In genomic region chr16:85674828-85675227, GRCh38 we compare ENCODE assay signal across 13 cellular contexts. TPM values are rescaled to one million over a fixed set of nuclear protein-coding genes. Genes with fewer than 3 reads are reported as not detected.
DNase-seq lines count a peak whose midpoint lies in the region; ATAC-seq and TF ChIP-seq lines count a peak whose summit lies in the region.
"Had no signal": no experiment of that assay in that cellular context is flagged by ENCODE, and none has a peak within 500 bp of the region (broad histone marks: within the 10 kb centered on the region; RNA-seq: fewer than 3 reads in every experiment).

No MANE protein-coding gene starts in this region.

- WGBS in neuronal stem cell (ENCODE audit: extremely low coverage in 2 of 2, insufficient read length in 2 of 2, insufficient replicate concordance in 1 of 2), 2 donors, result no CpG with 5 or more reads among the region's 6 CpGs

- H3K36me3 ChIP-seq in KMS-11 (ENCODE audit: insufficient read depth) (0 out of 2 replicates have a peak, but pooled peaks cover 6% of the 10 kb centered on the region), neuronal stem cell (replicated peaks in 1 of 2; ENCODE audit: control insufficient read depth in 2 of 2, insufficient read depth in 2 of 2, low read length in 2 of 2) (peaks cover 42 to 98% of the 10 kb centered on the region in 2 donors)
- H3K36me3 ChIP-seq: neural progenitor cell had no signal

- H3K4me3 ChIP-seq in KMS-11 (IDR thresholded peaks at IDR 0.05; ENCODE audit: insufficient read depth, low read depth, low read length) (no peak overlapping the region), neuronal stem cell (ENCODE audit: low read length in 2 of 2) (no peak overlapping the region)
- H3K4me3 ChIP-seq: neural progenitor cell, smooth muscle cell, thyroid gland had no signal

- no peaks in the 10 kb centered on the region for H3K9me3 Mint-ChIP-seq in activated naive CD4-positive, alpha-beta T cell treated with anti-CD3 and anti-CD28 coated beads, Interleukin-2, amount 50 U/mL, for 24 hours
- H3K9me3 Mint-ChIP-seq in activated naive CD4-positive, alpha-beta T cell treated with anti-CD3 and anti-CD28 coated beads for 36 hours, result no peaks in the 10 kb centered on the region
- H3K9me3 Mint-ChIP-seq in central memory CD8-positive, alpha-beta T cell, result no peaks in the 10 kb centered on the region
- no peaks in the 10 kb centered on the region for H3K9me3 Mint-ChIP-seq in stimulated activated memory B cell treated with anti-CD40 and anti-IgM and Interleukin-4, amounts not matched to agents 10 μg/mL and 1 μg/mL and 100 μg/mL, for 72 hours
- H3K9me3 Mint-ChIP-seq: neural progenitor cell, WTC11 had no signal

- no peak overlapping the region for H2AK5ac ChIP-seq in neuronal stem cell (ENCODE audit: low read depth, low read length)

- intact Hi-C loops in activated naive CD4-positive, alpha-beta T cell treated with anti-CD3 and anti-CD28 coated beads for 36 hours (cut with micrococcal nuclease), result loop anchor here (5.0 kb wide), 1 partner anchor 42 kb away; no protein-coding TSS in a partner anchor

- peak overlapping the region; percentile 46 for H3K4me2 ChIP-seq in KMS-11
- H3K4me2 ChIP-seq in neuronal stem cell (ENCODE audit: insufficient read depth, low read length, poor library complexity, severe bottlenecking), result no peak overlapping the region
- H3K4me2 ChIP-seq: neural progenitor cell, SK-N-SH, smooth muscle cell had no signal

- H3K9ac ChIP-seq in KMS-11 (no peak overlapping the region), neuronal stem cell (ENCODE audit: low read depth, low read length, poor library complexity) (no peak overlapping the region)
- H3K9ac ChIP-seq: neural progenitor cell, SK-N-SH had no signal

- no peak overlapping the region for H3K23ac ChIP-seq in neuronal stem cell (ENCODE audit: low read depth, low read length, poor library complexity)

- peaks cover 8% of the 10 kb centered on the region; the same call in 1 of the 2 replicates for H3K79me2 ChIP-seq in KMS-11 (ENCODE audit: insufficient read depth, low read depth)

- H3K14ac ChIP-seq in neuronal stem cell (ENCODE audit: low read length), result no peak overlapping the region

- no peak for ATAC-seq in central memory CD8-positive, alpha-beta T cell (replicated peaks; ENCODE audit: extremely low read depth, poor library complexity, severe bottlenecking)
- ATAC-seq in stimulated activated memory B cell treated with anti-CD40 and anti-IgM and Interleukin-4, amounts not matched to agents 10 μg/mL and 1 μg/mL and 100 μg/mL, for 72 hours, result no peak

- DNase-seq in activated naive CD4-positive, alpha-beta T cell treated with anti-CD3 and anti-CD28 coated beads for 36 hours, result no peak
- DNase-seq in central memory CD8-positive, alpha-beta T cell (ENCODE audit: low spot score in 2 of 2), result no peak
- DNase-seq in EL (no peak), neuronal stem cell (ENCODE audit: low spot score) (no peak)
- no peak for DNase-seq in stimulated activated CD8-positive, alpha-beta memory T cell treated with anti-CD3 and anti-CD28 coated beads, Interleukin-4, amount 100 ng/mL, for 48 hours
- DNase-seq: SK-N-SH, thyroid gland had no signal

- H3K4me3 Mint-ChIP-seq in activated naive CD4-positive, alpha-beta T cell treated with anti-CD3 and anti-CD28 coated beads, Interleukin-2, amount 50 U/mL, for 24 hours, result no peak overlapping the region
- H3K4me3 Mint-ChIP-seq in activated naive CD4-positive, alpha-beta T cell treated with anti-CD3 and anti-CD28 coated beads for 36 hours, result no peak overlapping the region
- no peak overlapping the region for H3K4me3 Mint-ChIP-seq in central memory CD8-positive, alpha-beta T cell
- H3K4me3 Mint-ChIP-seq in stimulated activated memory B cell treated with anti-CD40 and anti-IgM and Interleukin-4, amounts not matched to agents 10 μg/mL and 1 μg/mL and 100 μg/mL, for 72 hours, result no peak overlapping the region
- H3K4me3 Mint-ChIP-seq: neural progenitor cell, WTC11 had no signal

- H4K8ac ChIP-seq in neuronal stem cell (ENCODE audit: low read depth, low read length), result no peak overlapping the region

- no peak overlapping the region for H2BK120ac ChIP-seq in neuronal stem cell (ENCODE audit: low read depth, low read length)

- no peak overlapping the region for H2BK12ac ChIP-seq in neuronal stem cell (ENCODE audit: low read length)

- peaks cover 2% of the 10 kb centered on the region for H3K79me1 ChIP-seq in neuronal stem cell (ENCODE audit: low read depth, low read length)

- no peaks in the 10 kb centered on the region for H3K27me3 ChIP-seq in KMS-11 (ENCODE audit: insufficient read depth, low read depth)
- no peaks in the 10 kb centered on the region for H3K27me3 ChIP-seq in neuronal stem cell (ENCODE audit: control insufficient read depth in 3 of 3, insufficient read depth in 3 of 3, low read depth in 1 of 3, low read length in 3 of 3)
- H3K27me3 ChIP-seq: neural progenitor cell, thyroid gland had no signal

- H3K18ac ChIP-seq in neuronal stem cell (ENCODE audit: low read length), result no peak overlapping the region

- peaks cover 6% of the 10 kb centered on the region for H3K36me3 Mint-ChIP-seq in activated naive CD4-positive, alpha-beta T cell treated with anti-CD3 and anti-CD28 coated beads, Interleukin-2, amount 50 U/mL, for 24 hours
- H3K36me3 Mint-ChIP-seq in activated naive CD4-positive, alpha-beta T cell treated with anti-CD3 and anti-CD28 coated beads for 36 hours (ENCODE audit: low read depth), result peaks cover 27% of the 10 kb centered on the region
- peaks cover 52% of the 10 kb centered on the region for H3K36me3 Mint-ChIP-seq in central memory CD8-positive, alpha-beta T cell (ENCODE audit: insufficient read depth)
- peaks cover 36% of the 10 kb centered on the region for H3K36me3 Mint-ChIP-seq in stimulated activated memory B cell treated with anti-CD40 and anti-IgM and Interleukin-4, amounts not matched to agents 10 μg/mL and 1 μg/mL and 100 μg/mL, for 72 hours

- TF ChIP-seq CTCF in KMS-11 (conservative IDR thresholded peaks at IDR 0.05; ENCODE audit: low read depth, low read length), result no peak

- no peaks in the 10 kb centered on the region for H3K9me3 ChIP-seq in neuronal stem cell (replicated peaks in 1 of 2; ENCODE audit: control insufficient read depth in 2 of 2, insufficient read depth in 1 of 2, low read depth in 1 of 2, low read length in 2 of 2)
- H3K9me3 ChIP-seq: SK-N-SH, thyroid gland had no signal

- no peak overlapping the region for H2AFZ ChIP-seq in KMS-11 (ENCODE audit: low read depth)
- H2AFZ ChIP-seq in neuronal stem cell (ENCODE audit: low read length), result no peak overlapping the region
- H2AFZ ChIP-seq: neural progenitor cell had no signal

- H4K91ac ChIP-seq in neuronal stem cell (ENCODE audit: low read depth, low read length, poor library complexity), result no peak overlapping the region

- no peak overlapping the region for H2BK15ac ChIP-seq in neuronal stem cell (ENCODE audit: low read length)

- H3K4me1 Mint-ChIP-seq in activated naive CD4-positive, alpha-beta T cell treated with anti-CD3 and anti-CD28 coated beads, Interleukin-2, amount 50 U/mL, for 24 hours, result no peaks in the 10 kb centered on the region
- no peaks in the 10 kb centered on the region for H3K4me1 Mint-ChIP-seq in activated naive CD4-positive, alpha-beta T cell treated with anti-CD3 and anti-CD28 coated beads for 36 hours (ENCODE audit: low read depth)
- H3K4me1 Mint-ChIP-seq in central memory CD8-positive, alpha-beta T cell, result no peaks in the 10 kb centered on the region
- peaks cover 3% of the 10 kb centered on the region for H3K4me1 Mint-ChIP-seq in stimulated activated memory B cell treated with anti-CD40 and anti-IgM and Interleukin-4, amounts not matched to agents 10 μg/mL and 1 μg/mL and 100 μg/mL, for 72 hours
- H3K4me1 Mint-ChIP-seq: neural progenitor cell, WTC11 had no signal

- peak overlapping the region; percentile 48 for H3K27ac Mint-ChIP-seq in activated naive CD4-positive, alpha-beta T cell treated with anti-CD3 and anti-CD28 coated beads, Interleukin-2, amount 50 U/mL, for 24 hours
- no peak overlapping the region for H3K27ac Mint-ChIP-seq in activated naive CD4-positive, alpha-beta T cell treated with anti-CD3 and anti-CD28 coated beads for 36 hours
- H3K27ac Mint-ChIP-seq in central memory CD8-positive, alpha-beta T cell (ENCODE audit: low read depth), result peak overlapping the region; percentile 45
- peak overlapping the region; percentile 57 for H3K27ac Mint-ChIP-seq in stimulated activated memory B cell treated with anti-CD40 and anti-IgM and Interleukin-4, amounts not matched to agents 10 μg/mL and 1 μg/mL and 100 μg/mL, for 72 hours
- H3K27ac Mint-ChIP-seq: neural progenitor cell, WTC11 had no signal

- CTCF ChIA-PET in activated naive CD4-positive, alpha-beta T cell treated with anti-CD3 and anti-CD28 coated beads for 36 hours (lab: Charles Lee), result interaction anchor here (1.3 to 1.6 kb wide), 2 partner anchors 42 to 84 kb away, joined by 3 to 5 read pairs; no protein-coding TSS in a partner anchor

- peaks cover 36% of the 10 kb centered on the region for H3K4me1 ChIP-seq in KMS-11 (ENCODE audit: low read depth, poor library complexity, severe bottlenecking)
- no peaks in the 10 kb centered on the region for H3K4me1 ChIP-seq in neuronal stem cell (ENCODE audit: control insufficient read depth in 2 of 2, insufficient read depth in 1 of 2, low read depth in 1 of 2, low read length in 2 of 2)
- H3K4me1 ChIP-seq: neural progenitor cell had no signal

- no peaks in the 10 kb centered on the region for H4K20me1 ChIP-seq in KMS-11 (ENCODE audit: insufficient read depth)

- H3K27ac ChIP-seq in KMS-11 (peak overlapping the region; percentile 47), neuronal stem cell (replicated peaks; ENCODE audit: low read length) (no peak overlapping the region)
- H3K27ac ChIP-seq: neural progenitor cell, thyroid gland had no signal

- no peak overlapping the region for H3K4ac ChIP-seq in neuronal stem cell (ENCODE audit: low read length)

- H3K27me3 Mint-ChIP-seq in activated naive CD4-positive, alpha-beta T cell treated with anti-CD3 and anti-CD28 coated beads, Interleukin-2, amount 50 U/mL, for 24 hours, result no peaks in the 10 kb centered on the region
- H3K27me3 Mint-ChIP-seq in activated naive CD4-positive, alpha-beta T cell treated with anti-CD3 and anti-CD28 coated beads for 36 hours (ENCODE audit: low read depth), result no peaks in the 10 kb centered on the region
- no peaks in the 10 kb centered on the region for H3K27me3 Mint-ChIP-seq in central memory CD8-positive, alpha-beta T cell
- no peaks in the 10 kb centered on the region for H3K27me3 Mint-ChIP-seq in stimulated activated memory B cell treated with anti-CD40 and anti-IgM and Interleukin-4, amounts not matched to agents 10 μg/mL and 1 μg/mL and 100 μg/mL, for 72 hours

- no peak overlapping the region for H2BK5ac ChIP-seq in neuronal stem cell (ENCODE audit: low read length)

RNA-seq across cellular contexts. Expression of gene GINS2, which starts 13.9 kb away (rescaled TPM):
- total RNA-seq in activated naive CD4-positive, alpha-beta T cell treated with anti-CD3 and anti-CD28 coated beads for 36 hours, result 10 to 100 TPM; 60.7 to 66.6 TPM
- polyA plus RNA-seq in neuronal stem cell (2013, experiment 1 of 2), result 32.2 TPM
- 33.2 TPM for polyA plus RNA-seq in neuronal stem cell (2013, experiment 2 of 2)
